In genomic region chr18:69992776-69993175, GRCh38 we compare ENCODE assay signal across 18 cellular contexts. TPM values are rescaled to one million over a fixed set of nuclear protein-coding genes. Genes with fewer than 3 reads are reported as not detected.
A peak's percentile ranks its signal among the peaks of the same experiment; 100 is the strongest.
DNase-seq lines count a peak whose midpoint lies in the region; ATAC-seq, FAIRE-seq and TF ChIP-seq lines count a peak whose summit lies in the region.
"Had no signal": no experiment of that assay in that cellular context is flagged by ENCODE, and none has a peak within 500 bp of the region (broad histone marks: within the 10 kb centered on the region; RNA-seq: fewer than 3 reads in every experiment).

No MANE protein-coding gene starts in this region.

- no peak for TF ChIP-seq CTCF in epithelial cell of esophagus (IDR thresholded peaks at IDR 0.05; ENCODE audit: insufficient read depth, low read depth, low read length, missing control alignments)

- ATAC-seq in HG02938 (IDR thresholded peaks at IDR 0.05; ENCODE audit: unreplicated experiment) = no peak
- no peak for ATAC-seq in GM19351 (IDR thresholded peaks at IDR 0.05; ENCODE audit: unreplicated experiment)
- no peak for ATAC-seq in GM21367 (IDR thresholded peaks at IDR 0.05; ENCODE audit: unreplicated experiment)
- no peak for ATAC-seq in GM19397 (IDR thresholded peaks at IDR 0.05; ENCODE audit: unreplicated experiment)
- ATAC-seq: natural killer cell treated with Interleukin-12 subunit alpha and Interleukin-12 subunit beta and Interleukin-15 and Interleukin-18, amount 100 ng/mL, for 72 hours had no signal

- no peak for TF ChIP-seq POLR2A in GM12891 (IDR thresholded peaks at IDR 0.05; ENCODE audit: low read depth, low read length)

- peak; percentile 5 for FAIRE-seq in GM12891 (lab: Jason Lieb, UNC)

- no peak overlapping the region for H3K4me3 ChIP-seq in epithelial cell of esophagus (ENCODE audit: low read length)
- H3K4me3 ChIP-seq: cardiac muscle cell, hepatocyte, transverse colon had no signal

- DNase-seq in GM12891 (ENCODE audit: insufficient read length, low spot score) (no peak), NCI-H446 (lab: John Stamatoyannopoulos, UW) (peak; percentile 42 to 92), epithelial cell of esophagus (ENCODE audit: low read depth) (peak; percentile 73), kidney tubule cell (ENCODE audit: low spot score) (peak; percentile 84)
- DNase-seq: H9; islet precursor cell; mesenchymal stem cell; MM.1S; NCI-H146; stimulated activated CD4-positive, alpha-beta T cell treated with anti-CD3 and anti-CD28 coated beads, Interleukin-2, amount 100 ng/mL, for 24 hours; transverse colon had no signal

TF ChIP-seq in GM12891, 5 proteins besides CTCF, POLR2A, EP300 and RAD21:
- TF ChIP-seq POLR2AphosphoS5 (IDR thresholded peaks at IDR 0.05; ENCODE audit: low read depth, low read length) (no peak), TAF1 (IDR thresholded peaks at IDR 0.05; ENCODE audit: low read depth, low read length) (0 out of 2 replicates have a peak, but pooled peaks have one; percentile 9)

RNA-seq across cellular contexts. Expression of gene CD226, which starts 45.1 kb away (rescaled TPM):
- 65.3 TPM for polyA plus RNA-seq in GM12891 (2012; ENCODE audit: low read depth, missing spikeins)
- polyA plus RNA-seq: cardiac muscle cell, hepatocyte had no signal
